Comparison of ENCODE assay signal across 14 cellular contexts in the genomic region with DNA sequence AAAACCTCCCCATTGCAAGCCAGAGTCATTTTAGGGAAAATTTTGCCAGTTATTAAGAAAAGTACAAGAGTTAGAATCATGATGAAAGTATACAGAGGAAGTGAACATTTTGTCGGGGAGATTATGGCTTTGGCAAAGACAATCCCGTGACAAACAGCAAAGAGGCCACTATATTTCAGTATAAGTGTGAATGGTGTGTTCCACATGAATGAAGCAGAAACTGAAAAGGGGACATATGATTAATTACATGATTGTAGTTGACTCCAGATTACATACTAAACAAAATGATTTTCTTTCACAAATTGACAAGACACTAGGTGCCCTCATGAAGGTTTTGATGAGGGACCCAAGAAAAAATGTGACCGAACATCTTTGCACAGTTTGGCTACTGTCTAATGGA. TPM values are rescaled to one million over a fixed set of nuclear protein-coding genes. Genes with fewer than 3 reads are reported as not detected.
DNase-seq lines count a peak whose midpoint lies in the region; ATAC-seq and TF ChIP-seq lines count a peak whose summit lies in the region.
"Had no signal": no experiment of that assay in that cellular context is flagged by ENCODE, and none has a peak within 500 bp of the region (broad histone marks: within the 10 kb centered on the region; RNA-seq: fewer than 3 reads in every experiment).

No MANE protein-coding gene starts in this region.

- H2BK5ac ChIP-seq in H9 (ENCODE audit: insufficient read length, low read length): no peak overlapping the region

- H3K36me3 Mint-ChIP-seq in H9 (ENCODE audit: insufficient read depth in 1 of 3, low read depth in 3 of 3): no peaks in the 10 kb centered on the region; a peak in 1 of 7 replicates

- no peak overlapping the region for H3K4me3 Mint-ChIP-seq in H9

- H3K79me1 ChIP-seq in H9 (ENCODE audit: insufficient read depth, low read depth, low read length, poor library complexity, severe bottlenecking): no peaks in the 10 kb centered on the region

- H2BK20ac ChIP-seq in H9 (ENCODE audit: low read depth, low read length, poor library complexity, severe bottlenecking): no peak overlapping the region

- no peak overlapping the region for H2BK12ac ChIP-seq in H9 (ENCODE audit: insufficient read length, low read depth, low read length)

- H3K9me3 ChIP-seq in H9 (ENCODE audit: control insufficient read depth, low read depth, low read length): no peaks in the 10 kb centered on the region

- H2BK120ac ChIP-seq in H9 (ENCODE audit: low read depth, low read length, poor library complexity, severe bottlenecking): no peak overlapping the region

- no peak overlapping the region for H3K27ac Mint-ChIP-seq in H9

- H3K4me1 ChIP-seq in H9 (ENCODE audit: insufficient read depth, low read length): no peaks in the 10 kb centered on the region

- H2BK15ac ChIP-seq in H9 (ENCODE audit: low read depth, low read length): no peak overlapping the region

- H2AFZ ChIP-seq in H9 (ENCODE audit: low read length): no peak overlapping the region

- H3T11ph ChIP-seq in H9 (ENCODE audit: low read length): no peak overlapping the region

- peak; percentile 67 for ATAC-seq in GM19023 (IDR thresholded peaks at IDR 0.05; ENCODE audit: unreplicated experiment)
- ATAC-seq in HG02623 (IDR thresholded peaks at IDR 0.05; ENCODE audit: unreplicated experiment): peak; percentile 56
- ATAC-seq in HG03442 (IDR thresholded peaks at IDR 0.05; ENCODE audit: unreplicated experiment): peak; percentile 67

- H3K9me3 Mint-ChIP-seq in H9: peaks cover 2 to 5% of the 10 kb centered on the region in 2 experiments; a peak in 3 of 5 replicates

- no peak overlapping the region for H3K4me3 ChIP-seq in GM12865 (ENCODE audit: low read depth, low read length)
- H3K4me3 ChIP-seq: dorsolateral prefrontal cortex, smooth muscle cell had no signal

- H3K9ac ChIP-seq in H9 (ENCODE audit: extremely low read depth, insufficient read length, low read length): no peak overlapping the region

- H4K20me1 ChIP-seq in H9 (ENCODE audit: control insufficient read depth, insufficient read depth, insufficient read length): no peaks in the 10 kb centered on the region

- no peaks in the 10 kb centered on the region for H3K27me3 Mint-ChIP-seq in H9 (ENCODE audit: low read depth)

- no peaks in the 10 kb centered on the region for H3K79me2 ChIP-seq in H9 (ENCODE audit: insufficient read depth, low read length)

- peaks cover 8 to 10% of the 10 kb centered on the region in 2 experiments; a peak in 3 of 4 replicates for H3K4me1 Mint-ChIP-seq in H9

- no peaks in the 10 kb centered on the region for H3K23me2 ChIP-seq in H9 (ENCODE audit: insufficient read length, low read depth, low read length, poor library complexity, severe bottlenecking)

- H3K14ac ChIP-seq in H9 (ENCODE audit: insufficient read depth, low read length): no peak overlapping the region

- no peak overlapping the region for H4K91ac ChIP-seq in H9 (ENCODE audit: insufficient read length, low read depth, low read length)

- no peaks in the 10 kb centered on the region for H3K27me3 ChIP-seq in H9 (ENCODE audit: insufficient read depth, low read length)
- H3K27me3 ChIP-seq: dorsolateral prefrontal cortex had no signal

- H3K27ac ChIP-seq in H9 (ENCODE audit: insufficient read length, low read depth, low read length): no peak overlapping the region
- H3K27ac ChIP-seq: dorsolateral prefrontal cortex had no signal

- no peak overlapping the region for H3K23ac ChIP-seq in H9 (ENCODE audit: insufficient read length, low read depth, low read length)

- no peak overlapping the region for H4K5ac ChIP-seq in H9 (ENCODE audit: insufficient read length, low read depth, low read length)

- DNase-seq in GM12865 (ENCODE audit: low read depth) (peak; percentile 79), amniotic stem cell (lab: John Stamatoyannopoulos, UW) (no peak), kidney glomerular epithelial cell (lab: John Stamatoyannopoulos, UW) (no peak), H9 (no peak), NCI-H69 (lab: John Stamatoyannopoulos, UW) (no peak)
- DNase-seq: activated naive CD4-positive, alpha-beta T cell treated with anti-CD3 and anti-CD28 coated beads, Interleukin-2, amount 50 U/mL, for 16 hours; dorsolateral prefrontal cortex; hypothalamus; NCI-H187 treated with DMSO at 0.1 percent for 48 hours; OCI-M1 had no signal

- WGBS in H9 (ENCODE audit: extremely low coverage, insufficient read length, low lambda C conversion rate): no CpG with 5 or more reads among the region's 3 CpGs

- no peak overlapping the region for H2AK5ac ChIP-seq in H9 (ENCODE audit: insufficient read length, low read length)

- H3K56ac ChIP-seq in H9 (ENCODE audit: insufficient read length, low read depth, low read length): no peak overlapping the region

- H4K8ac ChIP-seq in H9 (replicated peaks; ENCODE audit: insufficient read length, low read depth, low read length): no peak overlapping the region

- no peak for TF ChIP-seq CTCF in GM12865 (IDR thresholded peaks at IDR 0.05; ENCODE audit: insufficient read depth, low read depth, low read length, missing control alignments)
- TF ChIP-seq CTCF in H9 (conservative IDR thresholded peaks at IDR 0.05): no peak

- no peak overlapping the region for H3K4me2 ChIP-seq in H9 (ENCODE audit: insufficient read depth, insufficient read length, low read length)
- H3K4me2 ChIP-seq: smooth muscle cell had no signal

- H3K4ac ChIP-seq in H9 (ENCODE audit: low read depth, low read length): no peak overlapping the region

- no peak overlapping the region for H3K18ac ChIP-seq in H9 (ENCODE audit: insufficient read length, low read depth, low read length)

RNA-seq across cellular contexts. Expression of a gene that starts 42.0 kb away (rescaled TPM):
- 0.31 and 0.70 TPM in 2 replicates for total RNA-seq in H9 (2021)

RNA-seq across cellular contexts. Expression of a gene that starts 47.8 kb away (rescaled TPM):
- 2.9 and 3.7 TPM in 2 replicates for total RNA-seq in H9 (2021)

RNA-seq across cellular contexts. Expression of a gene that starts 59.4 kb away (rescaled TPM):
- 1.3 and 1.9 TPM in 2 replicates for total RNA-seq in H9 (2021)
